In the genomic region with DNA sequence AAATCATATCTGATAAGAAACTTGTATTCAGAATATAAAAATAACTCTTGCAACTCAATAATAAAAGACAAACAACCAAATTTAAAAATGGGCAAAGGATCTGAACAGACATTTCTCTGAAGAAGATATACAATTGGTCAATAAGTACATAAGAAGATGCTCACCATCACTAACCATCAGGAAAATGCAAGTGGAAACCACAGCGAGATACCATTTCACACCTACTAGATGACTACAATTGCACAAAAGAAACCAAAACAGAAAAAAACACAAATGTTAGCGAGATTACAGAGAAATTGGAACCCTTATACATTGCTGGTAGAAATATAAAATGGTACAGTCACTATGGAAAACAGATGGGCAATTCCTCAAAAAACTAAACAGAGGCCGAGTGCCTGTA, we compare ENCODE assay signal across 26 cellular contexts. TPM values are rescaled to one million over a fixed set of nuclear protein-coding genes. Genes with fewer than 3 reads are reported as not detected.
"Had no signal": no experiment of that assay in that cellular context is flagged by ENCODE, and none has a peak within 500 bp of the region (broad histone marks: within the 10 kb centered on the region; RNA-seq: fewer than 3 reads in every experiment).

No MANE protein-coding gene starts in this region.

- H3K27me3 Mint-ChIP-seq: stimulated activated naive CD8-positive, alpha-beta T cell treated with anti-CD3 and anti-CD28 coated beads, Interleukin-15, Interleukin-2, amounts not matched to agents 100 ng/mL and 50 ng/mL, for 24 hours had no signal

- H3K36me3 Mint-ChIP-seq: activated naive CD4-positive, alpha-beta T cell treated with anti-CD3 and anti-CD28 coated beads, Interleukin-2, amount 10 ng/mL, durations not matched to agents 7 days and 5 days; memory B cell; neural progenitor cell had no signal

- H3K9me3 Mint-ChIP-seq: activated naive CD4-positive, alpha-beta T cell treated with anti-CD3 and anti-CD28 coated beads, Interleukin-2, amount 10 ng/mL, durations not matched to agents 7 days and 5 days; activated T-cell treated with anti-CD3 and anti-CD28 coated beads, Interleukin-2, amount 50 U/mL, for 4 hours; memory B cell; neural progenitor cell; stimulated activated naive CD8-positive, alpha-beta T cell treated with anti-CD3 and anti-CD28 coated beads, Interleukin-15, Interleukin-2, amounts not matched to agents 100 ng/mL and 50 ng/mL, for 24 hours had no signal

- H3K9me3 ChIP-seq: adrenal gland, esophagus muscularis mucosa, gastroesophageal sphincter, heart left ventricle, prostate gland, right atrium auricular region, tibial nerve, uterus had no signal

- H3K27ac ChIP-seq: adrenal gland, esophagus muscularis mucosa, gastroesophageal sphincter, heart left ventricle, neural progenitor cell, prostate gland, right atrium auricular region, tibial nerve, uterus had no signal

- H3K27ac Mint-ChIP-seq: activated naive CD4-positive, alpha-beta T cell treated with anti-CD3 and anti-CD28 coated beads, Interleukin-2, amount 10 ng/mL, durations not matched to agents 7 days and 5 days; memory B cell; neural progenitor cell; stimulated activated naive CD8-positive, alpha-beta T cell treated with anti-CD3 and anti-CD28 coated beads, Interleukin-15, Interleukin-2, amounts not matched to agents 100 ng/mL and 50 ng/mL, for 24 hours had no signal

- DNase-seq: activated effector memory CD4-positive, alpha-beta T cell treated with Interleukin-2 at 50 U/mL for 16 hours; activated naive CD4-positive, alpha-beta T cell treated with anti-CD3 and anti-CD28 coated beads, Interleukin-2, amount 10 ng/mL, durations not matched to agents 7 days and 5 days; activated T-cell treated with anti-CD3 and anti-CD28 coated beads, Interleukin-2, amount 50 U/mL, for 4 hours; adrenal gland; effector CD4-positive, alpha-beta T cell; heart left ventricle; left ventricle myocardium superior; stimulated activated CD4-positive, alpha-beta T cell treated with anti-CD3 and anti-CD28 coated beads, Interleukin-2, amount 100 ng/mL, for 24 hours; T-helper 9 cell; uterus had no signal

- H3K4me2 ChIP-seq: neural progenitor cell had no signal

- H3K36me3 ChIP-seq: adrenal gland, esophagus muscularis mucosa, gastroesophageal sphincter, heart left ventricle, neural progenitor cell, prostate gland, right atrium auricular region, tibial nerve, uterus had no signal

- H2AFZ ChIP-seq: neural progenitor cell had no signal

- H3K4me3 ChIP-seq: adrenal gland, esophagus muscularis mucosa, gastroesophageal sphincter, heart left ventricle, neural progenitor cell, prostate gland, right atrium auricular region, tibial nerve, uterus had no signal

- H3K4me1 ChIP-seq: adrenal gland, esophagus muscularis mucosa, gastroesophageal sphincter, prostate gland, right atrium auricular region, tibial nerve, uterus had no signal

- ATAC-seq: gastroesophageal sphincter, heart left ventricle, left ventricle myocardium superior had no signal

- H3K4me1 Mint-ChIP-seq: memory B cell had no signal

- H3K27me3 ChIP-seq: neural progenitor cell, right atrium auricular region, tibial nerve, uterus had no signal

- H3K4me3 Mint-ChIP-seq: activated naive CD4-positive, alpha-beta T cell treated with anti-CD3 and anti-CD28 coated beads, Interleukin-2, amount 10 ng/mL, durations not matched to agents 7 days and 5 days; activated T-cell treated with anti-CD3 and anti-CD28 coated beads, Interleukin-2, amount 50 U/mL, for 4 hours; memory B cell; neural progenitor cell; stimulated activated naive CD8-positive, alpha-beta T cell treated with anti-CD3 and anti-CD28 coated beads, Interleukin-15, Interleukin-2, amounts not matched to agents 100 ng/mL and 50 ng/mL, for 24 hours had no signal

RNA-seq across cellular contexts. Expression of a gene that starts 11.5 kb away (rescaled TPM):
- total RNA-seq: astrocyte, bronchial epithelial cell, cerebellum, endothelial cell of umbilical vein, esophagus muscularis mucosa, kidney epithelial cell, left ventricle myocardium superior, osteoblast, right atrium auricular region, skeletal muscle tissue, tibial nerve, uterus had no signal
- polyA plus RNA-seq: endothelial cell of umbilical vein had no signal

RNA-seq across cellular contexts. Expression of a gene that starts 26.5 kb away (rescaled TPM):
- total RNA-seq: bronchial epithelial cell, cerebellum, endothelial cell of umbilical vein, esophagus muscularis mucosa, gastroesophageal sphincter, kidney epithelial cell, left ventricle myocardium superior, mononuclear cell, osteoblast, right atrium auricular region, skeletal muscle tissue, tibial nerve had no signal
- polyA plus RNA-seq: adrenal gland, heart left ventricle had no signal

RNA-seq across cellular contexts. Expression of a gene that starts 30.1 kb away (rescaled TPM):
- total RNA-seq: adrenal gland, endothelial cell of umbilical vein, left ventricle myocardium superior, osteoblast, right atrium auricular region, skeletal muscle tissue had no signal
- polyA plus RNA-seq: endothelial cell of umbilical vein, heart left ventricle had no signal
